Comparison of ENCODE assay signal across 1 cellular context in genomic region chr1:38000233-38000528, GRCh38.
TF ChIP-seq lines count a peak whose summit lies in the region.

No MANE protein-coding gene starts in this region.

TF ChIP-seq in H1, 55 proteins besides CTCF, POLR2A, EP300 and RAD21:
- TF ChIP-seq SRF (IDR thresholded peaks at IDR 0.05; ENCODE audit: low read depth, low read length) (no peak), SIX5 (IDR thresholded peaks at IDR 0.05; ENCODE audit: low read depth, low read length) (no peak), PHF8 (conservative IDR thresholded peaks at IDR 0.05; ENCODE audit: low read depth, low read length) (no peak), RBBP5 (IDR thresholded peaks at IDR 0.05; ENCODE audit: borderline replicate concordance, low read depth, low read length) (0 out of 2 replicates have a peak, but pooled peaks have one; percentile 25)
